In genomic region chr2:31382452-31383120, GRCh38 we compare ENCODE assay signal across 16 cellular contexts. TPM values are rescaled to one million over a fixed set of nuclear protein-coding genes. Genes with fewer than 3 reads are reported as not detected.
DNase-seq lines count a peak whose midpoint lies in the region; ATAC-seq and TF ChIP-seq lines count a peak whose summit lies in the region.
"Had no signal": no experiment of that assay in that cellular context is flagged by ENCODE, and none has a peak within 500 bp of the region (broad histone marks: within the 10 kb centered on the region; RNA-seq: fewer than 3 reads in every experiment).

No MANE protein-coding gene starts in this region.

- DNase-seq in EL, result peak; percentile 41
- peak; percentile 47 for DNase-seq in MG63
- peak; percentile 27 for DNase-seq in ecto neural progenitor cell (ENCODE audit: low spot score)
- DNase-seq in lower leg skin (ENCODE audit: low spot score in 2 of 2), result peak; percentile 11 to 64
- no peak for DNase-seq in activated naive CD8-positive, alpha-beta T cell treated with anti-CD3 and anti-CD28 coated beads for 36 hours
- DNase-seq in G401 (ENCODE audit: low spot score), result no peak
- DNase-seq: activated B cell treated with CpG ODN at 0.5 μM for 24 hours; adrenal gland; dermis blood vessel endothelial cell; NCI-H1048; nephron progenitor cell; right lobe of liver; stimulated activated naive B cell treated with anti-CD40 and anti-IgM and Interleukin-4, amounts not matched to agents 10 μg/mL and 1 μg/mL and 100 μg/mL, for 72 hours had no signal

- in situ Hi-C loops in G401 (cut with HindIII; ENCODE audit: low sequenced_read_pairs), result no loop called here

- no peak overlapping the region for H3K4me3 Mint-ChIP-seq in activated naive CD8-positive, alpha-beta T cell treated with anti-CD3 and anti-CD28 coated beads for 36 hours
- H3K4me3 Mint-ChIP-seq: activated B cell treated with CpG ODN at 0.5 μM for 24 hours; nephron progenitor cell; stimulated activated naive B cell treated with anti-CD40 and anti-IgM and Interleukin-4, amounts not matched to agents 10 μg/mL and 1 μg/mL and 100 μg/mL, for 72 hours had no signal

- no peak for TF ChIP-seq POLR2A in lower leg skin (IDR thresholded peaks at IDR 0.05)

- no peaks in the 10 kb centered on the region for H3K27me3 Mint-ChIP-seq in activated naive CD8-positive, alpha-beta T cell treated with anti-CD3 and anti-CD28 coated beads for 36 hours

- no peaks in the 10 kb centered on the region for H3K9me3 Mint-ChIP-seq in activated naive CD8-positive, alpha-beta T cell treated with anti-CD3 and anti-CD28 coated beads for 36 hours
- H3K9me3 Mint-ChIP-seq: activated B cell treated with CpG ODN at 0.5 μM for 24 hours; nephron progenitor cell; stimulated activated naive B cell treated with anti-CD40 and anti-IgM and Interleukin-4, amounts not matched to agents 10 μg/mL and 1 μg/mL and 100 μg/mL, for 72 hours had no signal

- H3K36me3 ChIP-seq in MG63, result no peaks in the 10 kb centered on the region
- H3K36me3 ChIP-seq: adrenal gland had no signal

- H3K4me3 ChIP-seq in MG63 (no peak overlapping the region), lower leg skin (ENCODE audit: low read depth, poor library complexity, severe bottlenecking) (no peak overlapping the region)
- H3K4me3 ChIP-seq: adrenal gland, right lobe of liver had no signal

- peaks cover 8% of the 10 kb centered on the region for H3K4me1 Mint-ChIP-seq in activated naive CD8-positive, alpha-beta T cell treated with anti-CD3 and anti-CD28 coated beads for 36 hours
- H3K4me1 Mint-ChIP-seq: activated B cell treated with CpG ODN at 0.5 μM for 24 hours; nephron progenitor cell; stimulated activated naive B cell treated with anti-CD40 and anti-IgM and Interleukin-4, amounts not matched to agents 10 μg/mL and 1 μg/mL and 100 μg/mL, for 72 hours had no signal

- H3K9me3 ChIP-seq in MG63, result no peaks in the 10 kb centered on the region
- H3K9me3 ChIP-seq: adrenal gland, right lobe of liver had no signal

- TF ChIP-seq CTCF in lower leg skin (IDR thresholded peaks at IDR 0.05), result no peak

- WGBS in lower leg skin, 2 donors, result 82% methylated on average over 8 of the region's 8 CpGs

- H3K27ac Mint-ChIP-seq in activated naive CD8-positive, alpha-beta T cell treated with anti-CD3 and anti-CD28 coated beads for 36 hours, result no peak overlapping the region
- H3K27ac Mint-ChIP-seq: activated B cell treated with CpG ODN at 0.5 μM for 24 hours; nephron progenitor cell; stimulated activated naive B cell treated with anti-CD40 and anti-IgM and Interleukin-4, amounts not matched to agents 10 μg/mL and 1 μg/mL and 100 μg/mL, for 72 hours had no signal

- H3K27me3 ChIP-seq in MG63, result no peaks in the 10 kb centered on the region
- H3K27me3 ChIP-seq: adrenal gland, right lobe of liver had no signal

- ATAC-seq in HG03139 (IDR thresholded peaks at IDR 0.05; ENCODE audit: unreplicated experiment), result no peak
- no peak for ATAC-seq in HG02759 (IDR thresholded peaks at IDR 0.05; ENCODE audit: unreplicated experiment)
- ATAC-seq: right lobe of liver; stimulated activated naive B cell treated with anti-CD40 and anti-IgM and Interleukin-4, amounts not matched to agents 10 μg/mL and 1 μg/mL and 100 μg/mL, for 72 hours had no signal

- no peaks in the 10 kb centered on the region for H3K36me3 Mint-ChIP-seq in activated naive CD8-positive, alpha-beta T cell treated with anti-CD3 and anti-CD28 coated beads for 36 hours
- H3K36me3 Mint-ChIP-seq: CD14-positive monocyte; stimulated activated naive B cell treated with anti-CD40 and anti-IgM and Interleukin-4, amounts not matched to agents 10 μg/mL and 1 μg/mL and 100 μg/mL, for 72 hours had no signal

- intact Hi-C loops in lower leg skin (cut with DNase I; ENCODE audit: low total_unique reads), result no loop called here

RNA-seq across cellular contexts. Expression of gene XDH, which starts 32.0 kb away (rescaled TPM):
- total RNA-seq in MG63 (2014; rRNA removed; shearing (Covaris generic); ENCODE audit: low replicate concordance), result 0.69 TPM in 1 of 2 replicates, not detected in the other
- 1 to 10 TPM in 2 of 4 donors, under 1 TPM in 2; 0.11 to 1.7 (median 0.75) TPM for total RNA-seq in lower leg skin
- not detected for total RNA-seq in activated naive CD8-positive, alpha-beta T cell treated with anti-CD3 and anti-CD28 coated beads for 36 hours
- total RNA-seq in G401 (2014; rRNA removed; shearing (Covaris generic)), result not detected in 2 replicates
- total RNA-seq: activated B cell treated with CpG ODN at 0.5 μM for 24 hours, adrenal gland, dermis blood vessel endothelial cell had no signal

Comparison
In these comparisons a context has a peak if more than half of its experiments do, and no peak if none do; other contexts are left out.
1. DNase-seq: peak in EL (single experiment), MG63 (single experiment), ecto neural progenitor cell (single experiment) and lower leg skin (2 of 2); none in activated naive CD8-positive, alpha-beta T cell treated with anti-CD3 and anti-CD28 coated beads for 36 hours (single experiment) and G401 (single experiment).